ENCODE assay signal across 18 cellular contexts in genomic region chr9:129703667-129704355, GRCh38. TPM values are rescaled to one million over a fixed set of nuclear protein-coding genes. Genes with fewer than 3 reads are reported as not detected.
DNase-seq lines count a peak whose midpoint lies in the region; ATAC-seq and TF ChIP-seq lines count a peak whose summit lies in the region.
"Had no signal": no experiment of that assay in that cellular context is flagged by ENCODE, and none has a peak within 500 bp of the region (broad histone marks: within the 10 kb centered on the region; RNA-seq: fewer than 3 reads in every experiment).

No MANE protein-coding gene starts in this region.

- no peaks in the 10 kb centered on the region for H4K20me1 ChIP-seq in GM23338 (replicated peaks; ENCODE audit: insufficient read depth)

- H3K9me3 ChIP-seq in mucosa of descending colon (no peaks in the 10 kb centered on the region), thyroid gland (no peaks in the 10 kb centered on the region)
- H3K9me3 ChIP-seq: Peyer's patch had no signal

- no peaks in the 10 kb centered on the region for H3K36me3 ChIP-seq in GM23338 (ENCODE audit: insufficient read depth)
- H3K36me3 ChIP-seq in mucosa of descending colon (ENCODE audit: low read depth), result no peaks in the 10 kb centered on the region
- no peaks in the 10 kb centered on the region for H3K36me3 ChIP-seq in thyroid gland
- H3K36me3 ChIP-seq: Peyer's patch had no signal

- TF ChIP-seq CTCF in GM23338 (conservative IDR thresholded peaks at IDR 0.05; ENCODE audit: low read depth in 2 of 2) (no peak), mucosa of descending colon (IDR thresholded peaks at IDR 0.05) (no peak), thyroid gland (IDR thresholded peaks at IDR 0.05) (no peak)

- H3K36me3 Mint-ChIP-seq in GM23338 (ENCODE audit: low read depth), result no peaks in the 10 kb centered on the region
- H3K36me3 Mint-ChIP-seq: CD8-positive, alpha-beta memory T cell had no signal

- WGBS in thyroid gland, 2 donors, result 29 to 31% methylated on average over 14 to 17 of the region's 17 CpGs

- no peak overlapping the region for H3K4me3 Mint-ChIP-seq in GM23338
- H3K4me3 Mint-ChIP-seq: activated CD4-positive, alpha-beta T cell treated with anti-CD3 and anti-CD28 coated beads for 36 hours; CD8-positive, alpha-beta memory T cell had no signal

- no peak overlapping the region for H3K4me2 ChIP-seq in GM23338

- H3F3A ChIP-seq in GM23338 (replicated peaks; ENCODE audit: low read depth), result no peaks in the 10 kb centered on the region

- peaks cover 2% of the 10 kb centered on the region for H3K27me3 Mint-ChIP-seq in GM23338 (ENCODE audit: insufficient read depth, low read depth, poor library complexity)

- H3K4me3 ChIP-seq in GM23338, result no peak overlapping the region
- H3K4me3 ChIP-seq in mucosa of descending colon, result no peak overlapping the region
- H3K4me3 ChIP-seq in thyroid gland (replicated peaks in 1 of 3), result no peak overlapping the region
- H3K4me3 ChIP-seq: Peyer's patch had no signal

- no peak for TF ChIP-seq POLR2A in thyroid gland (IDR thresholded peaks at IDR 0.05)

- H3K4me1 Mint-ChIP-seq in GM23338, result peaks cover 4% of the 10 kb centered on the region; the same call in 2 of the 3 replicates
- H3K4me1 Mint-ChIP-seq: activated CD4-positive, alpha-beta T cell treated with anti-CD3 and anti-CD28 coated beads for 36 hours; CD8-positive, alpha-beta memory T cell had no signal

- DNase-seq in GM23338 (ENCODE audit: low spot score) (no peak), dermis blood vessel endothelial cell (peak; percentile 22), mucosa of descending colon (peak in 2 of 3 donors; percentile 37 to 38), thyroid gland (peak; percentile 27 to 29), HT-29 (ENCODE audit: low spot score) (no peak), NCI-H774 (lab: John Stamatoyannopoulos, UW) (no peak), GM19240 (ENCODE audit: insufficient read length, low spot score) (no peak), DMS79 treated with DMSO at 0.1 percent for 48 hours (lab: John Stamatoyannopoulos, UW) (no peak)
- DNase-seq: activated CD4-positive, alpha-beta T cell treated with anti-CD3 and anti-CD28 coated beads for 36 hours; activated T-cell treated with anti-CD3 and anti-CD28 coated beads, Interleukin-2, amount 50 U/mL, for 1 hour; CD8-positive, alpha-beta memory T cell; glutamatergic neuron; NCI-H446; Peyer's patch; T-helper 2 cell had no signal

- H3K27ac Mint-ChIP-seq in GM23338, result no peak overlapping the region
- H3K27ac Mint-ChIP-seq: activated CD4-positive, alpha-beta T cell treated with anti-CD3 and anti-CD28 coated beads for 36 hours; CD8-positive, alpha-beta memory T cell had no signal

- ATAC-seq in GM23338 (0 out of 3 replicates have a peak, but pooled peaks have one; percentile 23), mucosa of descending colon (peak; percentile 35)
- ATAC-seq: activated CD4-positive, alpha-beta T cell treated with anti-CD3 and anti-CD28 coated beads for 36 hours; HCT116; left lobe of liver had no signal

- peaks cover 4% of the 10 kb centered on the region; the same call in 1 of the 2 replicates for H3K4me1 ChIP-seq in GM23338 (ENCODE audit: insufficient read depth)
- peaks cover 18% of the 10 kb centered on the region for H3K4me1 ChIP-seq in mucosa of descending colon (ENCODE audit: low read depth)
- peaks cover 6 to 15% of the 10 kb centered on the region in 2 donors for H3K4me1 ChIP-seq in thyroid gland

- H3K27me3 ChIP-seq in GM23338 (ENCODE audit: insufficient read depth) (no peaks in the 10 kb centered on the region), thyroid gland (no peaks in the 10 kb centered on the region)
- H3K27me3 ChIP-seq: Peyer's patch had no signal

- H3K79me2 ChIP-seq in GM23338 (replicated peaks; ENCODE audit: insufficient read depth), result no peaks in the 10 kb centered on the region

- H3K27ac ChIP-seq in GM23338 (ENCODE audit: low read depth) (no peak overlapping the region), thyroid gland (peak overlapping the region; percentile 26 to 65 (median 54))

- H2AFZ ChIP-seq in GM23338, result no peak overlapping the region

- H3K9me3 Mint-ChIP-seq in GM23338, result no peaks in the 10 kb centered on the region
- H3K9me3 Mint-ChIP-seq: CD8-positive, alpha-beta memory T cell had no signal

- intact Hi-C loops in mucosa of descending colon (cut with DNase I, micrococcal nuclease), result no loop called here
- intact Hi-C loops in thyroid gland (cut with DNase I), result no loop called here

- no peaks in the 10 kb centered on the region for H3K9me2 ChIP-seq in GM23338 (ENCODE audit: insufficient read depth)

TF ChIP-seq in GM23338, 12 proteins besides CTCF, POLR2A, EP300 and RAD21:
- no peak for TF ChIP-seq EZH2 (IDR thresholded peaks at IDR 0.05; ENCODE audit: low read depth, unreplicated experiment)
- TF ChIP-seq ETS1 (IDR thresholded peaks at IDR 0.05), result no peak
- no peak for TF ChIP-seq JUNB (IDR thresholded peaks at IDR 0.05; ENCODE audit: unreplicated experiment)
- TF ChIP-seq STAT1 (IDR thresholded peaks at IDR 0.05; ENCODE audit: unreplicated experiment), result no peak
- TF ChIP-seq NANOG (IDR thresholded peaks at IDR 0.05; ENCODE audit: borderline replicate concordance), result no peak
- TF ChIP-seq ZNF331 (CRISPR knock-in tag; IDR thresholded peaks at IDR 0.05; ENCODE audit: low read depth), result no peak
- no peak for TF ChIP-seq REST (IDR thresholded peaks at IDR 0.05; ENCODE audit: unreplicated experiment)
- TF ChIP-seq POLR2AphosphoS5 (IDR thresholded peaks at IDR 0.05; ENCODE audit: low read depth), result no peak
TF ChIP-seq in GM23338: peak in this region for 0.

RNA-seq across cellular contexts. Expression of gene PRRX2, which starts 38.4 kb away (rescaled TPM):
- total RNA-seq in GM23338 (2014; rRNA removed; shearing (Covaris generic)), result 4.5 and 8.3 TPM in 2 replicates
- polyA plus RNA-seq in GM23338 (2016; fragmentation: Nextera tagmentation; extraction: Ambion mirVana), result 5.6 and 5.8 TPM in 2 replicates
- total RNA-seq in dermis blood vessel endothelial cell (0.56 and 1.2 TPM in 2 replicates), mucosa of descending colon (1 to 10 TPM in 1 of 3 donors, under 1 TPM in 2; 0.38 to 1.6 (median 0.89) TPM), thyroid gland (10 to 100 TPM in 2 of 4 donors, 1 to 10 TPM in 2; 2.9 to 10.6 (median 8.1) TPM)
- total RNA-seq in HT-29 (2014; rRNA removed; shearing (Covaris generic)), result not detected in 2 replicates
- total RNA-seq: left lobe of liver had no signal
- polyA plus RNA-seq: CD8-positive, alpha-beta memory T cell; neural cell had no signal

RNA-seq across cellular contexts. Expression of gene PTGES, which starts 49.0 kb away (rescaled TPM):
- total RNA-seq in GM23338 (2014; rRNA removed; shearing (Covaris generic)), result 3.6 and 3.9 TPM in 2 replicates
- 2.8 and 3.3 TPM in 2 replicates for polyA plus RNA-seq in GM23338 (2016; fragmentation: Nextera tagmentation; extraction: Ambion mirVana)
- total RNA-seq in dermis blood vessel endothelial cell (0.47 and 0.51 TPM in 2 replicates), mucosa of descending colon (10 to 100 TPM in 1 of 3 donors, 1 to 10 TPM in 2; 3.4 to 10.8 (median 5.2) TPM), thyroid gland (1 to 10 TPM in 3 of 4 donors, under 1 TPM in 1; 0.29 to 5.3 (median 2.3) TPM)
- total RNA-seq in HT-29 (2014; rRNA removed; shearing (Covaris generic)), result 0.41 and 0.94 TPM in 2 replicates
- total RNA-seq: CD8-positive, alpha-beta memory T cell; left lobe of liver had no signal
- polyA plus RNA-seq: CD8-positive, alpha-beta memory T cell had no signal

Comparison
In these comparisons a context has a peak if more than half of its experiments do, and no peak if none do; other contexts are left out.
1. DNase-seq: peak in dermis blood vessel endothelial cell (single experiment), mucosa of descending colon (2 of 3) and thyroid gland (2 of 2); none in GM23338 (single experiment), HT-29 (single experiment), NCI-H774 (single experiment), GM19240 (single experiment) and DMS79 treated with DMSO at 0.1 percent for 48 hours (single experiment).